ENCODE assay signal across 2 cellular contexts in genomic region chr9:77981332-77981731, GRCh38.
TF ChIP-seq lines count a peak whose summit lies in the region.

No MANE protein-coding gene starts in this region.

TF ChIP-seq in A549, 52 proteins besides CTCF, POLR2A, EP300 and RAD21:
- TF ChIP-seq REST (IDR thresholded peaks at IDR 0.05) (no peak), CHD4 (IDR thresholded peaks at IDR 0.05; ENCODE audit: borderline replicate concordance) (no peak), NR3C1 (IDR thresholded peaks at IDR 0.05) (no peak), SREBF2 (IDR thresholded peaks at IDR 0.05) (no peak), ATOH8 (CRISPR knock-in tag; IDR thresholded peaks at IDR 0.05; ENCODE audit: low read depth) (no peak), E2F6 (IDR thresholded peaks at IDR 0.05; ENCODE audit: borderline replicate concordance, low read depth) (no peak), ZC3H11A (IDR thresholded peaks at IDR 0.05) (no peak), FOXS1 (CRISPR knock-in tag; IDR thresholded peaks at IDR 0.05) (no peak), HDAC2 (IDR thresholded peaks at IDR 0.05) (no peak), NPAS2 (CRISPR knock-in tag; IDR thresholded peaks at IDR 0.05; ENCODE audit: borderline replicate concordance) (no peak), CBX2 (IDR thresholded peaks at IDR 0.05; ENCODE audit: borderline replicate concordance, low read depth) (no peak), KDM1A (IDR thresholded peaks at IDR 0.05; ENCODE audit: low read depth) (no peak), FOSL2 (IDR thresholded peaks at IDR 0.05) (no peak), FOSL2 (CRISPR knock-in tag; IDR thresholded peaks at IDR 0.05) (no peak), EHF (CRISPR knock-in tag; IDR thresholded peaks at IDR 0.05) (no peak), ZFP36 (IDR thresholded peaks at IDR 0.05; ENCODE audit: borderline replicate concordance, partially characterized antibody) (no peak), EHMT2 (IDR thresholded peaks at IDR 0.05; ENCODE audit: low read depth) (no peak), MAFK (IDR thresholded peaks at IDR 0.05; ENCODE audit: partially characterized antibody) (no peak), NFE2L2 (conservative IDR thresholded peaks at IDR 0.05; ENCODE audit: low read length) (no peak)

TF ChIP-seq in HCT116, 20 proteins besides CTCF, POLR2A, EP300 and RAD21 (continued from another document):
- no peak for TF ChIP-seq EZH2phosphoT487 (IDR thresholded peaks at IDR 0.05; ENCODE audit: borderline replicate concordance)
- no peak for TF ChIP-seq ZBTB33 (IDR thresholded peaks at IDR 0.05; ENCODE audit: extremely low read depth, insufficient replicate concordance, low read length)
- no peak for TF ChIP-seq POLR2AphosphoS5 (IDR thresholded peaks at IDR 0.05; ENCODE audit: low read depth, low read length)
- TF ChIP-seq JUND (IDR thresholded peaks at IDR 0.05), result no peak
- no peak for TF ChIP-seq SRF (IDR thresholded peaks at IDR 0.05; ENCODE audit: low read depth)
- TF ChIP-seq EZH2 (IDR thresholded peaks at IDR 0.05), result no peak
- no peak for TF ChIP-seq TCF7L2 (IDR thresholded peaks at IDR 0.05; ENCODE audit: borderline replicate concordance, extremely low read depth, insufficient read depth, insufficient read length)
- no peak for TF ChIP-seq CBX3 (IDR thresholded peaks at IDR 0.05; ENCODE audit: low read depth)
- no peak for TF ChIP-seq ATF3 (IDR thresholded peaks at IDR 0.05)
